Comparison of ENCODE assay signal across 8 cellular contexts in genomic region chr21:34201441-34201838, GRCh38.
DNase-seq lines count a peak whose midpoint lies in the region; ATAC-seq and TF ChIP-seq lines count a peak whose summit lies in the region.

No MANE protein-coding gene starts in this region.

- no peaks in the 10 kb centered on the region for H3K9me3 Mint-ChIP-seq in CD8-positive, alpha-beta memory T cell

- no peak overlapping the region for H2AK5ac ChIP-seq in trophoblast cell (ENCODE audit: low read length)

- H3K9ac ChIP-seq in trophoblast cell (ENCODE audit: low read length): no peak overlapping the region

- H3K14ac ChIP-seq in trophoblast cell (ENCODE audit: low read length): peak overlapping the region; percentile 41

- peaks cover 31% of the 10 kb centered on the region for H3K79me1 ChIP-seq in trophoblast cell (ENCODE audit: low read length)

- no peak overlapping the region for H3K4ac ChIP-seq in trophoblast cell (ENCODE audit: low read depth, low read length)

- peaks cover 2 to 5% of the 10 kb centered on the region in 2 donors for H3K27me3 Mint-ChIP-seq in CD8-positive, alpha-beta memory T cell

- POLR2A ChIA-PET in CD8-positive, alpha-beta memory T cell (lab: Charles Lee): interaction anchor here (0.6 to 0.7 kb wide), 2 partner anchors 10 to 254 kb away, joined by 3 to 4 read pairs; no protein-coding TSS in a partner anchor

- peak overlapping the region; percentile 65 for H3K4me3 ChIP-seq in CD8-positive, alpha-beta memory T cell (ENCODE audit: low read length)
- H3K4me3 ChIP-seq in RWPE2 (ENCODE audit: severe bottlenecking) (peak overlapping the region; percentile 10), esophagus squamous epithelium (peak overlapping the region; percentile 29 to 74 (median 46)), trophoblast cell (ENCODE audit: low read depth, low read length) (no peak overlapping the region)

- H4K12ac ChIP-seq in trophoblast cell (ENCODE audit: low read depth, low read length): no peak overlapping the region

- H3K4me3 Mint-ChIP-seq in CD8-positive, alpha-beta memory T cell: peak overlapping the region; percentile 71 to 89 (median 79)

- H3K4me1 Mint-ChIP-seq in CD8-positive, alpha-beta memory T cell: peaks cover 33 to 45% (median 44%) of the 10 kb centered on the region in 3 donors

- peak overlapping the region; percentile 35 for H2BK5ac ChIP-seq in trophoblast cell (ENCODE audit: low read depth, low read length, poor library complexity)

- H3K27ac ChIP-seq in CD8-positive, alpha-beta memory T cell (ENCODE audit: low read depth, low read length): no peak overlapping the region
- no peak overlapping the region for H3K27ac ChIP-seq in RWPE2 (ENCODE audit: poor library complexity, severe bottlenecking)
- H3K27ac ChIP-seq in esophagus squamous epithelium: peak overlapping the region; percentile 29 to 82 (median 66)
- H3K27ac ChIP-seq in trophoblast cell (ENCODE audit: low read depth, low read length): peak overlapping the region; percentile 96

- peak overlapping the region; percentile 35 for H2BK120ac ChIP-seq in trophoblast cell (ENCODE audit: insufficient read depth, low read length, poor library complexity)

- peak overlapping the region; percentile 33 for H2BK12ac ChIP-seq in trophoblast cell (ENCODE audit: low read length)

- peak overlapping the region; percentile 62 for H4K8ac ChIP-seq in trophoblast cell (ENCODE audit: low read depth, low read length)

- ATAC-seq in RWPE2 (ENCODE audit: low read depth) (no peak), HG02588 (IDR thresholded peaks at IDR 0.05; ENCODE audit: unreplicated experiment) (no peak)

- peaks cover 11% of the 10 kb centered on the region for H3K79me2 ChIP-seq in trophoblast cell (ENCODE audit: control insufficient read depth, insufficient read depth, low read length, poor library complexity)

- no peak for TF ChIP-seq CTCF in RWPE2 (IDR thresholded peaks at IDR 0.05; ENCODE audit: poor library complexity, severe bottlenecking)
- TF ChIP-seq CTCF in esophagus squamous epithelium (IDR thresholded peaks at IDR 0.05): no peak

- no peaks in the 10 kb centered on the region for H3K36me3 ChIP-seq in CD8-positive, alpha-beta memory T cell (ENCODE audit: insufficient read depth, low read length)
- H3K36me3 ChIP-seq in RWPE2 (ENCODE audit: low read depth): no peaks in the 10 kb centered on the region
- no peaks in the 10 kb centered on the region for H3K36me3 ChIP-seq in esophagus squamous epithelium
- peaks cover 0 to 4% of the 10 kb centered on the region in 2 experiments for H3K36me3 ChIP-seq in trophoblast cell (ENCODE audit: control insufficient read depth in 1 of 2, insufficient read depth in 2 of 2, low read length in 2 of 2)

- peak overlapping the region; percentile 58 for H4K91ac ChIP-seq in trophoblast cell (ENCODE audit: low read depth, low read length)

- CTCF ChIA-PET in CD8-positive, alpha-beta memory T cell (lab: Charles Lee): interaction anchor here (1.1 to 2.0 kb wide), 2 partner anchors 146 to 278 kb away, joined by 3 to 17 read pairs; no protein-coding TSS in a partner anchor

- DNase-seq in CD8-positive, alpha-beta memory T cell: no peak
- DNase-seq in RWPE2 (ENCODE audit: low spot score): no peak
- no peak for DNase-seq in esophagus squamous epithelium (lab: John Stamatoyannopoulos, UW)
- DNase-seq in trophoblast cell: no peak
- no peak for DNase-seq in hippocampal formation (lab: John Stamatoyannopoulos, UW)
- DNase-seq in AG08395 (ENCODE audit: low spot score): no peak
- no peak for DNase-seq in H4 (ENCODE audit: low spot score)

- peak overlapping the region; percentile 80 for H3K4me2 ChIP-seq in trophoblast cell (ENCODE audit: low read length)

- no peak overlapping the region for H3K18ac ChIP-seq in trophoblast cell (ENCODE audit: low read length)

- TF ChIP-seq POLR2A in esophagus squamous epithelium (IDR thresholded peaks at IDR 0.05): no peak

- intact Hi-C loops in esophagus squamous epithelium (cut with DNase I): loop anchor here (10.0 kb wide), 1 partner anchor 257 kb away; no protein-coding TSS in a partner anchor

- H2AFZ ChIP-seq in trophoblast cell (ENCODE audit: insufficient read depth, low read length, poor library complexity): peak overlapping the region; percentile 26

- H3K9me3 ChIP-seq in CD8-positive, alpha-beta memory T cell (ENCODE audit: low read length): no peaks in the 10 kb centered on the region
- H3K9me3 ChIP-seq in RWPE2 (ENCODE audit: severe bottlenecking) (no peaks in the 10 kb centered on the region), esophagus squamous epithelium (no peaks in the 10 kb centered on the region), trophoblast cell (ENCODE audit: insufficient read depth, low read depth, low read length) (no peaks in the 10 kb centered on the region)

- H3K27me3 ChIP-seq in CD8-positive, alpha-beta memory T cell (ENCODE audit: insufficient read depth, low read length, poor library complexity, severe bottlenecking): no peaks in the 10 kb centered on the region
- no peaks in the 10 kb centered on the region for H3K27me3 ChIP-seq in RWPE2 (ENCODE audit: insufficient read depth, poor library complexity, severe bottlenecking)
- H3K27me3 ChIP-seq in esophagus squamous epithelium: no peaks in the 10 kb centered on the region
- H3K27me3 ChIP-seq in trophoblast cell (ENCODE audit: insufficient read depth, low read length): no peaks in the 10 kb centered on the region

- peaks cover 28% of the 10 kb centered on the region for H3K4me1 ChIP-seq in CD8-positive, alpha-beta memory T cell (ENCODE audit: insufficient read depth, low read length)
- H3K4me1 ChIP-seq in RWPE2 (ENCODE audit: insufficient read depth, poor library complexity, severe bottlenecking) (no peaks in the 10 kb centered on the region), esophagus squamous epithelium (peaks cover 2 to 50% (median 6%) of the 10 kb centered on the region in 3 donors), trophoblast cell (ENCODE audit: control insufficient read depth in 1 of 2, insufficient read depth in 2 of 2, low read length in 2 of 2) (peaks cover 36 to 39% of the 10 kb centered on the region in 2 experiments)

- WGBS in esophagus squamous epithelium, 2 donors: 23 to 30% methylated on average over 7 of the region's 7 CpGs
- WGBS in trophoblast cell (ENCODE audit: extremely low coverage, insufficient coverage, insufficient read length): no CpG with 5 or more reads among the region's 7 CpGs

- no peak overlapping the region for H3K23ac ChIP-seq in trophoblast cell (ENCODE audit: low read length)

- H3K36me3 Mint-ChIP-seq in CD8-positive, alpha-beta memory T cell: no peaks in the 10 kb centered on the region

- H3K27ac Mint-ChIP-seq in CD8-positive, alpha-beta memory T cell: peak overlapping the region in 1 of 8 donors; percentile 35

Comparison
In these comparisons a context has a peak if more than half of its experiments do, and no peak if none do; other contexts are left out.
1. H3K27ac ChIP-seq: peak in esophagus squamous epithelium (4 of 4) and trophoblast cell (single experiment); none in CD8-positive, alpha-beta memory T cell (single experiment) and RWPE2 (single experiment).